In the genomic region with DNA sequence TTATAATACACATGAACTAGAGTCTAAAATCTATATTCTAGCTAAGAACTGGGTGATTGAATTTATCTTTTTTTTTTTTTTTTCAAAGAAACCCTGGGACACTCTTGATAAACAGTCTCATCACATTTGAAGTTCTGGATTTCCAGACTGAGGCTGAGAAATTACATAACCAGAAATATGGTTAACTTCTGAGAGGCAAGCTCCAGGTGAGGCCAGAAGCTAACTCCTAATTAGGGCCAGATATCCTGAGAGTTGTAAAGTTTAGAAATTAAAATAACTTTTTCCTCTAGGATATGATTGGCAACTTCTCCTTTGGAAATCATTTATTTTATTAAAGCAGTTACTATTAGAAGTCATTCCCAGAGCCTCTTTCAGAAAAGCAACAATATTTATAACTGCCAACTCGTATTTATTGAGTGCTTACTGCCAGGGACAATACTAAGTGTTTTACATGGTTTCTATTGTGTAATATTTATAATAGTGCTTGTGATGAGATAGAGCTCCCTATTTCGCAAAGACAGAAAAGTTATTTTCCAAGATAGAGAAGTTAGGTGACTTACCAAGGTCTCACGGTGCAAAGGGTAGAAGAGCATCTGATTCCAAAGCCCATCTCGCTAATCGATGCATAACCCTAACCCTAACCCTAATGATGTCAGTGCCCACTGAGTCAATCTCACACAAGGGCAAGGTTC, we compare ENCODE assay signal across 1 cellular context.
TF ChIP-seq lines count a peak whose summit lies in the region.

No MANE protein-coding gene starts in this region.

TF ChIP-seq in HepG2, 621 proteins besides CTCF, POLR2A, EP300 and RAD21 (continued from another document and continues in another):
- TF ChIP-seq, protein P1, sequence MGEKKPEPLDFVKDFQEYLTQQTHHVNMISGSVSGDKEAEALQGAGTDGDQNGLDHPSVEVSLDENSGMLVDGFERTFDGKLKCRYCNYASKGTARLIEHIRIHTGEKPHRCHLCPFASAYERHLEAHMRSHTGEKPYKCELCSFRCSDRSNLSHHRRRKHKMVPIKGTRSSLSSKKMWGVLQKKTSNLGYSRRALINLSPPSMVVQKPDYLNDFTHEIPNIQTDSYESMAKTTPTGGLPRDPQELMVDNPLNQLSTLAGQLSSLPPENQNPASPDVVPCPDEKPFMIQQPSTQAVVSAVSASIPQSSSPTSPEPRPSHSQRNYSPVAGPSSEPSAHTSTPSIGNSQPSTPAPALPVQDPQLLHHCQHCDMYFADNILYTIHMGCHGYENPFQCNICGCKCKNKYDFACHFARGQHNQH (CRISPR knock-in tag; IDR thresholded peaks at IDR 0.05), result peak; percentile 94
- no peak for TF ChIP-seq HOXA7 (CRISPR knock-in tag; IDR thresholded peaks at IDR 0.05)
- no peak for TF ChIP-seq ATM (IDR thresholded peaks at IDR 0.05; ENCODE audit: borderline replicate concordance)
- TF ChIP-seq ZNF589 (CRISPR knock-in tag; conservative IDR thresholded peaks at IDR 0.05), result no peak
- peak; percentile 98 for TF ChIP-seq ZNF205 (CRISPR knock-in tag; IDR thresholded peaks at IDR 0.05)
- peak; percentile 82 for TF ChIP-seq PHF21A (CRISPR knock-in tag; IDR thresholded peaks at IDR 0.05)
- no peak for TF ChIP-seq ZNF317 (CRISPR knock-in tag; IDR thresholded peaks at IDR 0.05)
- TF ChIP-seq MED1 (CRISPR knock-in tag; IDR thresholded peaks at IDR 0.05), result peak; percentile 99
- peak; percentile 95; the same call in 1 of the 2 replicates for TF ChIP-seq RXRA (CRISPR knock-in tag; IDR thresholded peaks at IDR 0.05)
- peak; percentile 38; the same call in 1 of the 2 replicates for TF ChIP-seq MXD4 (CRISPR knock-in tag; IDR thresholded peaks at IDR 0.05)
- no peak for TF ChIP-seq BRCA1 (CRISPR knock-in tag; IDR thresholded peaks at IDR 0.05)
- no peak for TF ChIP-seq TAF1 (CRISPR knock-in tag; IDR thresholded peaks at IDR 0.05)
- TF ChIP-seq, protein P2, sequence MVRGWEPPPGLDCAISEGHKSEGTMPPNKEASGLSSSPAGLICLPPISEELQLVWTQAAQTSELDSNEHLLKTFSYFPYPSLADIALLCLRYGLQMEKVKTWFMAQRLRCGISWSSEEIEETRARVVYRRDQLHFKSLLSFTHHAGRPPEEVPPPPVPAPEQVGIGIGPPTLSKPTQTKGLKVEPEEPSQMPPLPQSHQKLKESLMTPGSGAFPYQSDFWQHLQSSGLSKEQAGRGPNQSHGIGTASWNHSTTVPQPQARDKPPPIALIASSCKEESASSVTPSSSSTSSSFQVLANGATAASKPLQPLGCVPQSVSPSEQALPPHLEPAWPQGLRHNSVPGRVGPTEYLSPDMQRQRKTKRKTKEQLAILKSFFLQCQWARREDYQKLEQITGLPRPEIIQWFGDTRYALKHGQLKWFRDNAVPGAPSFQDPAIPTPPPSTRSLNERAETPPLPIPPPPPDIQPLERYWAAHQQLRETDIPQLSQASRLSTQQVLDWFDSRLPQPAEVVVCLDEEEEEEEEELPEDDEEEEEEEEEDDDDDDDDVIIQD (CRISPR knock-in tag; IDR thresholded peaks at IDR 0.05; ENCODE audit: low read depth), result peak; percentile 99
- TF ChIP-seq, protein P3, sequence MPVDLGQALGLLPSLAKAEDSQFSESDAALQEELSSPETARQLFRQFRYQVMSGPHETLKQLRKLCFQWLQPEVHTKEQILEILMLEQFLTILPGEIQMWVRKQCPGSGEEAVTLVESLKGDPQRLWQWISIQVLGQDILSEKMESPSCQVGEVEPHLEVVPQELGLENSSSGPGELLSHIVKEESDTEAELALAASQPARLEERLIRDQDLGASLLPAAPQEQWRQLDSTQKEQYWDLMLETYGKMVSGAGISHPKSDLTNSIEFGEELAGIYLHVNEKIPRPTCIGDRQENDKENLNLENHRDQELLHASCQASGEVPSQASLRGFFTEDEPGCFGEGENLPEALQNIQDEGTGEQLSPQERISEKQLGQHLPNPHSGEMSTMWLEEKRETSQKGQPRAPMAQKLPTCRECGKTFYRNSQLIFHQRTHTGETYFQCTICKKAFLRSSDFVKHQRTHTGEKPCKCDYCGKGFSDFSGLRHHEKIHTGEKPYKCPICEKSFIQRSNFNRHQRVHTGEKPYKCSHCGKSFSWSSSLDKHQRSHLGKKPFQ (CRISPR knock-in tag; IDR thresholded peaks at IDR 0.05; ENCODE audit: insufficient replicate concordance), result peak; percentile 58
- TF ChIP-seq ZBTB42 (CRISPR knock-in tag; IDR thresholded peaks at IDR 0.05), result no peak
- TF ChIP-seq KMT2B (CRISPR knock-in tag; IDR thresholded peaks at IDR 0.05), result peak; percentile 62; the same call in 1 of the 2 replicates
- TF ChIP-seq, protein P4, sequence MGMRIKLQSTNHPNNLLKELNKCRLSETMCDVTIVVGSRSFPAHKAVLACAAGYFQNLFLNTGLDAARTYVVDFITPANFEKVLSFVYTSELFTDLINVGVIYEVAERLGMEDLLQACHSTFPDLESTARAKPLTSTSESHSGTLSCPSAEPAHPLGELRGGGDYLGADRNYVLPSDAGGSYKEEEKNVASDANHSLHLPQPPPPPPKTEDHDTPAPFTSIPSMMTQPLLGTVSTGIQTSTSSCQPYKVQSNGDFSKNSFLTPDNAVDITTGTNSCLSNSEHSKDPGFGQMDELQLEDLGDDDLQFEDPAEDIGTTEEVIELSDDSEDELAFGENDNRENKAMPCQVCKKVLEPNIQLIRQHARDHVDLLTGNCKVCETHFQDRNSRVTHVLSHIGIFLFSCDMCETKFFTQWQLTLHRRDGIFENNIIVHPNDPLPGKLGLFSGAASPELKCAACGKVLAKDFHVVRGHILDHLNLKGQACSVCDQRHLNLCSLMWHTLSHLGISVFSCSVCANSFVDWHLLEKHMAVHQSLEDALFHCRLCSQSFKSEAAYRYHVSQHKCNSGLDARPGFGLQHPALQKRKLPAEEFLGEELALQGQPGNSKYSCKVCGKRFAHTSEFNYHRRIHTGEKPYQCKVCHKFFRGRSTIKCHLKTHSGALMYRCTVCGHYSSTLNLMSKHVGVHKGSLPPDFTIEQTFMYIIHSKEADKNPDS (CRISPR knock-in tag; IDR thresholded peaks at IDR 0.05), result peak; percentile 75; the same call in 1 of the 2 replicates
- TF ChIP-seq MIXL1 (CRISPR knock-in tag; IDR thresholded peaks at IDR 0.05), result peak; percentile 99
- 0 out of 2 replicates have a peak, but pooled peaks have one; percentile 44 for TF ChIP-seq ZNF605 (CRISPR knock-in tag; IDR thresholded peaks at IDR 0.05)
- TF ChIP-seq NPAS2 (CRISPR knock-in tag; IDR thresholded peaks at IDR 0.05; ENCODE audit: borderline replicate concordance), result no peak
- peak; percentile 97 for TF ChIP-seq NCOR1 (IDR thresholded peaks at IDR 0.05; ENCODE audit: borderline replicate concordance, low read length)
- no peak for TF ChIP-seq FLYWCH1 (CRISPR knock-in tag; IDR thresholded peaks at IDR 0.05)
- no peak; the same call in 1 of the 2 replicates for TF ChIP-seq ZBTB20 (CRISPR knock-in tag; IDR thresholded peaks at IDR 0.05; ENCODE audit: borderline replicate concordance, low read depth)
- peak; percentile 87 for TF ChIP-seq HHEX (CRISPR knock-in tag; IDR thresholded peaks at IDR 0.05)
- TF ChIP-seq, protein P5, sequence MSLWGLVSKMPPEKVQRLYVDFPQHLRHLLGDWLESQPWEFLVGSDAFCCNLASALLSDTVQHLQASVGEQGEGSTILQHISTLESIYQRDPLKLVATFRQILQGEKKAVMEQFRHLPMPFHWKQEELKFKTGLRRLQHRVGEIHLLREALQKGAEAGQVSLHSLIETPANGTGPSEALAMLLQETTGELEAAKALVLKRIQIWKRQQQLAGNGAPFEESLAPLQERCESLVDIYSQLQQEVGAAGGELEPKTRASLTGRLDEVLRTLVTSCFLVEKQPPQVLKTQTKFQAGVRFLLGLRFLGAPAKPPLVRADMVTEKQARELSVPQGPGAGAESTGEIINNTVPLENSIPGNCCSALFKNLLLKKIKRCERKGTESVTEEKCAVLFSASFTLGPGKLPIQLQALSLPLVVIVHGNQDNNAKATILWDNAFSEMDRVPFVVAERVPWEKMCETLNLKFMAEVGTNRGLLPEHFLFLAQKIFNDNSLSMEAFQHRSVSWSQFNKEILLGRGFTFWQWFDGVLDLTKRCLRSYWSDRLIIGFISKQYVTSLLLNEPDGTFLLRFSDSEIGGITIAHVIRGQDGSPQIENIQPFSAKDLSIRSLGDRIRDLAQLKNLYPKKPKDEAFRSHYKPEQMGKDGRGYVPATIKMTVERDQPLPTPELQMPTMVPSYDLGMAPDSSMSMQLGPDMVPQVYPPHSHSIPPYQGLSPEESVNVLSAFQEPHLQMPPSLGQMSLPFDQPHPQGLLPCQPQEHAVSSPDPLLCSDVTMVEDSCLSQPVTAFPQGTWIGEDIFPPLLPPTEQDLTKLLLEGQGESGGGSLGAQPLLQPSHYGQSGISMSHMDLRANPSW (CRISPR knock-in tag; IDR thresholded peaks at IDR 0.05; ENCODE audit: borderline replicate concordance), result peak; percentile 81; the same call in 1 of the 2 replicates
- peak; percentile 84 for TF ChIP-seq HOXA3 (CRISPR knock-in tag; IDR thresholded peaks at IDR 0.05)
- TF ChIP-seq MIER3 (CRISPR knock-in tag; IDR thresholded peaks at IDR 0.05; ENCODE audit: borderline replicate concordance), result peak; percentile 88; the same call in 1 of the 2 replicates
- TF ChIP-seq SALL1 (CRISPR knock-in tag; IDR thresholded peaks at IDR 0.05), result peak; percentile 98
- no peak for TF ChIP-seq TCF7L2 (IDR thresholded peaks at IDR 0.05; ENCODE audit: low read depth, low read length)
- TF ChIP-seq ZNF496 (CRISPR knock-in tag; IDR thresholded peaks at IDR 0.05; ENCODE audit: insufficient replicate concordance), result no peak
- TF ChIP-seq, protein P6, sequence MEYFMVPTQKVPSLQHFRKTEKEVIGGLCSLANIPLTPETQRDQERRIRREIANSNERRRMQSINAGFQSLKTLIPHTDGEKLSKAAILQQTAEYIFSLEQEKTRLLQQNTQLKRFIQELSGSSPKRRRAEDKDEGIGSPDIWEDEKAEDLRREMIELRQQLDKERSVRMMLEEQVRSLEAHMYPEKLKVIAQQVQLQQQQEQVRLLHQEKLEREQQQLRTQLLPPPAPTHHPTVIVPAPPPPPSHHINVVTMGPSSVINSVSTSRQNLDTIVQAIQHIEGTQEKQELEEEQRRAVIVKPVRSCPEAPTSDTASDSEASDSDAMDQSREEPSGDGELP (IDR thresholded peaks at IDR 0.05; ENCODE audit: borderline replicate concordance, low read depth), result peak; percentile 64; the same call in 1 of the 2 replicates
- TF ChIP-seq, protein P7, sequence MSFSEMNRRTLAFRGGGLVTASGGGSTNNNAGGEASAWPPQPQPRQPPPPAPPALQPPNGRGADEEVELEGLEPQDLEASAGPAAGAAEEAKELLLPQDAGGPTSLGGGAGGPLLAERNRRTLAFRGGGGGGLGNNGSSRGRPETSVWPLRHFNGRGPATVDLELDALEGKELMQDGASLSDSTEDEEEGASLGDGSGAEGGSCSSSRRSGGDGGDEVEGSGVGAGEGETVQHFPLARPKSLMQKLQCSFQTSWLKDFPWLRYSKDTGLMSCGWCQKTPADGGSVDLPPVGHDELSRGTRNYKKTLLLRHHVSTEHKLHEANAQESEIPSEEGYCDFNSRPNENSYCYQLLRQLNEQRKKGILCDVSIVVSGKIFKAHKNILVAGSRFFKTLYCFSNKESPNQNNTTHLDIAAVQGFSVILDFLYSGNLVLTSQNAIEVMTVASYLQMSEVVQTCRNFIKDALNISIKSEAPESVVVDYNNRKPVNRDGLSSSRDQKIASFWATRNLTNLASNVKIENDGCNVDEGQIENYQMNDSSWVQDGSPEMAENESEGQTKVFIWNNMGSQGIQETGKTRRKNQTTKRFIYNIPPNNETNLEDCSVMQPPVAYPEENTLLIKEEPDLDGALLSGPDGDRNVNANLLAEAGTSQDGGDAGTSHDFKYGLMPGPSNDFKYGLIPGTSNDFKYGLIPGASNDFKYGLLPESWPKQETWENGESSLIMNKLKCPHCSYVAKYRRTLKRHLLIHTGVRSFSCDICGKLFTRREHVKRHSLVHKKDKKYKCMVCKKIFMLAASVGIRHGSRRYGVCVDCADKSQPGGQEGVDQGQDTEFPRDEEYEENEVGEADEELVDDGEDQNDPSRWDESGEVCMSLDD (CRISPR knock-in tag; IDR thresholded peaks at IDR 0.05; ENCODE audit: borderline replicate concordance), result no peak
- peak; percentile 85 for TF ChIP-seq TBL1XR1 (IDR thresholded peaks at IDR 0.05; ENCODE audit: borderline replicate concordance, low read length, partially characterized antibody)
- TF ChIP-seq HMG20A (CRISPR knock-in tag; IDR thresholded peaks at IDR 0.05; ENCODE audit: borderline replicate concordance), result peak; percentile 96
- TF ChIP-seq, protein P8, sequence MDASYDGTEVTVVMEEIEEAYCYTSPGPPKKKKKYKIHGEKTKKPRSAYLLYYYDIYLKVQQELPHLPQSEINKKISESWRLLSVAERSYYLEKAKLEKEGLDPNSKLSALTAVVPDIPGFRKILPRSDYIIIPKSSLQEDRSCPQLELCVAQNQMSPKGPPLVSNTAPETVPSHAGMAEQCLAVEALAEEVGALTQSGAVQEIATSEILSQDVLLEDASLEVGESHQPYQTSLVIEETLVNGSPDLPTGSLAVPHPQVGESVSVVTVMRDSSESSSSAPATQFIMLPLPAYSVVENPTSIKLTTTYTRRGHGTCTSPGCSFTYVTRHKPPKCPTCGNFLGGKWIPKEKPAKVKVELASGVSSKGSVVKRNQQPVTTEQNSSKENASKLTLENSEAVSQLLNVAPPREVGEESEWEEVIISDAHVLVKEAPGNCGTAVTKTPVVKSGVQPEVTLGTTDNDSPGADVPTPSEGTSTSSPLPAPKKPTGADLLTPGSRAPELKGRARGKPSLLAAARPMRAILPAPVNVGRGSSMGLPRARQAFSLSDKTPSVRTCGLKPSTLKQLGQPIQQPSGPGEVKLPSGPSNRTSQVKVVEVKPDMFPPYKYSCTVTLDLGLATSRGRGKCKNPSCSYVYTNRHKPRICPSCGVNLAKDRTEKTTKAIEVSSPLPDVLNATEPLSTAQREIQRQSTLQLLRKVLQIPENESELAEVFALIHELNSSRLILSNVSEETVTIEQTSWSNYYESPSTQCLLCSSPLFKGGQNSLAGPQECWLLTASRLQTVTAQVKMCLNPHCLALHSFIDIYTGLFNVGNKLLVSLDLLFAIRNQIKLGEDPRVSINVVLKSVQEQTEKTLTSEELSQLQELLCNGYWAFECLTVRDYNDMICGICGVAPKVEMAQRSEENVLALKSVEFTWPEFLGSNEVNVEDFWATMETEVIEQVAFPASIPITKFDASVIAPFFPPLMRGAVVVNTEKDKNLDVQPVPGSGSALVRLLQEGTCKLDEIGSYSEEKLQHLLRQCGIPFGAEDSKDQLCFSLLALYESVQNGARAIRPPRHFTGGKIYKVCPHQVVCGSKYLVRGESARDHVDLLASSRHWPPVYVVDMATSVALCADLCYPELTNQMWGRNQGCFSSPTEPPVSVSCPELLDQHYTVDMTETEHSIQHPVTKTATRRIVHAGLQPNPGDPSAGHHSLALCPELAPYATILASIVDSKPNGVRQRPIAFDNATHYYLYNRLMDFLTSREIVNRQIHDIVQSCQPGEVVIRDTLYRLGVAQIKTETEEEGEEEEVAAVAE (CRISPR knock-in tag; IDR thresholded peaks at IDR 0.05; ENCODE audit: borderline replicate concordance), result peak; percentile 77; the same call in 1 of the 2 replicates
- 0 out of 2 replicates have a peak, but pooled peaks have one; percentile 40 for TF ChIP-seq YEATS2 (CRISPR knock-in tag; IDR thresholded peaks at IDR 0.05; ENCODE audit: borderline replicate concordance)
- peak; percentile 48 for TF ChIP-seq GABPB1 (CRISPR knock-in tag; IDR thresholded peaks at IDR 0.05)
